ENCODE assay signal across 24 cellular contexts in the genomic region with DNA sequence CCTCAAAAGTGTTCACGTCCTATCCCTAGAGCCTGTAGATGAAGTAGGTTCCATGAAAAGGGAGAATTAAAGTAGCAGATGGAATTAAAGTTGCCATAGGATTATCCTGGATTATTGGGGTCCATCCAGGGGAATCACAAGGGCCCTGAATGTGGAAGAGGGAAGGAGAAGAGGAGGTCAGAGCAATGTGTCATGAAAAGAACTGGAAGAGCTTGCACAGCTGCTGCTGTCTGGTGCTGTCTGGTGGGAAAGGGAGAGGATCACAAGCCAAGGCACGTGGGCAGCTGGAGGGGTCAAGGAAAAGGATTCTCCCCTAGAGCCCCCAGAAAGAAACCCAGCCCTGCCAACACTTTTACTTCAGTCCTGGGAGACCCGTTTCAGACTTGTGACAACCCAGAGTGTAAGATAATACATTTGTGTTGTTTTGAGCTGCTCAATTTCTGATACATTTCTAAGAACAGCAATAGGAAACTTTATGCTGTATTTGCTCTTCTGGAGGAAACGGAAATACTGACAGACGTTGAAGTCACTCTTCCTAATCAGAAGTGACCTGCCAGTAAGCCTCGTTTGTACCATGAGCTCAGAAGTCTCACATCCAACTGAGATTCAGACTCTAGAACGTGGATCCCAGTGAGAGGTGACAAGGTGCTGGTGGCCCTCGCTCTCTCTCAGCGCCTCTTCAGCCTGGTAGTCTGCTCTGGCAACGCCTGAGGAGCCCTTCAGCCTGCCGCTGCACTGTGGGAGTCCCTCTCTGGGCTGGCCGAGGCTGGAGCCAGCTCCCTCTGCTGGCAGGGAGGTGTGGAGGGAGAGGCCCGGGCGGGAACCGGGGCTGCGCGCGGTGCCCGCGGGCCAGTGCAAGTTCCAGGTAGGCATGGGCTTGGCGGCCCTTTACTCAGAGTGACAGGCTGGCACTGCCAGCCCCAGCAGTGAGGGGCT. TPM values are rescaled to one million over a fixed set of nuclear protein-coding genes. Genes with fewer than 3 reads are reported as not detected.
DNase-seq lines count a peak whose midpoint lies in the region; ATAC-seq, FAIRE-seq and TF ChIP-seq lines count a peak whose summit lies in the region.
"Had no signal": no experiment of that assay in that cellular context is flagged by ENCODE, and none has a peak within 500 bp of the region (broad histone marks: within the 10 kb centered on the region; RNA-seq: fewer than 3 reads in every experiment).

No MANE protein-coding gene starts in this region.

- peaks cover 6% of the 10 kb centered on the region for H3K9me3 Mint-ChIP-seq in activated T-helper 1 cell treated with anti-CD3 and anti-CD28 coated beads, Interleukin-12 subunit alpha, Interleukin-12 subunit beta, Interleukin-2, Interleukin-4 antibody, amounts not matched to agents 30 ng/mL and 10 ng/mL and 1 ng/mL, durations not matched to agents 14 hours and 24 hours and 36 hours
- H3K9me3 Mint-ChIP-seq in nephron = peaks cover 2% of the 10 kb centered on the region
- H3K9me3 Mint-ChIP-seq: stimulated activated memory B cell treated with anti-CD40 and anti-IgM and Interleukin-4, amounts not matched to agents 10 μg/mL and 1 μg/mL and 100 μg/mL, for 72 hours had no signal

- H3K27me3 Mint-ChIP-seq in activated T-helper 1 cell treated with anti-CD3 and anti-CD28 coated beads, Interleukin-12 subunit alpha, Interleukin-12 subunit beta, Interleukin-2, Interleukin-4 antibody, amounts not matched to agents 30 ng/mL and 10 ng/mL and 1 ng/mL, durations not matched to agents 14 hours and 24 hours and 36 hours (ENCODE audit: insufficient read depth) = peaks cover 1% of the 10 kb centered on the region
- H3K27me3 Mint-ChIP-seq in nephron (ENCODE audit: low read depth) = peaks cover 4% of the 10 kb centered on the region

- intact Hi-C loops in activated T-helper 1 cell treated with anti-CD3 and anti-CD28 coated beads, Interleukin-12 subunit alpha, Interleukin-12 subunit beta, Interleukin-2, Interleukin-4 antibody, amounts not matched to agents 30 ng/mL and 10 ng/mL and 1 ng/mL, durations not matched to agents 14 hours and 24 hours and 36 hours (cut with micrococcal nuclease) = loop anchor here (1.0 to 5.0 kb wide), 4 partner anchors 11 to 745 kb away; partner anchors contain the start of genes ING2, RWDD4 and TRAPPC11

- H3K27ac Mint-ChIP-seq in activated T-helper 1 cell treated with anti-CD3 and anti-CD28 coated beads, Interleukin-12 subunit alpha, Interleukin-12 subunit beta, Interleukin-2, Interleukin-4 antibody, amounts not matched to agents 30 ng/mL and 10 ng/mL and 1 ng/mL, durations not matched to agents 14 hours and 24 hours and 36 hours = peak overlapping the region; percentile 94
- H3K27ac Mint-ChIP-seq in nephron = peak overlapping the region in 2 of 3 experiments; percentile 9 to 16
- H3K27ac Mint-ChIP-seq: CD4-positive, CD25-positive, alpha-beta regulatory T cell; GM23338; stimulated activated memory B cell treated with anti-CD40 and anti-IgM and Interleukin-4, amounts not matched to agents 10 μg/mL and 1 μg/mL and 100 μg/mL, for 72 hours had no signal

- H3K4me3 Mint-ChIP-seq in activated T-helper 1 cell treated with anti-CD3 and anti-CD28 coated beads, Interleukin-12 subunit alpha, Interleukin-12 subunit beta, Interleukin-2, Interleukin-4 antibody, amounts not matched to agents 30 ng/mL and 10 ng/mL and 1 ng/mL, durations not matched to agents 14 hours and 24 hours and 36 hours = no peak overlapping the region
- no peak overlapping the region for H3K4me3 Mint-ChIP-seq in nephron
- H3K4me3 Mint-ChIP-seq: CD4-positive, CD25-positive, alpha-beta regulatory T cell; GM23338; neural crest cell; stimulated activated memory B cell treated with anti-CD40 and anti-IgM and Interleukin-4, amounts not matched to agents 10 μg/mL and 1 μg/mL and 100 μg/mL, for 72 hours had no signal

- no peak for TF ChIP-seq CTCF in nephron (IDR thresholded peaks at IDR 0.05; ENCODE audit: unreplicated experiment in 3 of 3)

- no peak for TF ChIP-seq POLR2A in GM12892 (IDR thresholded peaks at IDR 0.05; ENCODE audit: low read depth, low read length)

- H3K36me3 Mint-ChIP-seq in activated T-helper 1 cell treated with anti-CD3 and anti-CD28 coated beads, Interleukin-12 subunit alpha, Interleukin-12 subunit beta, Interleukin-2, Interleukin-4 antibody, amounts not matched to agents 30 ng/mL and 10 ng/mL and 1 ng/mL, durations not matched to agents 14 hours and 24 hours and 36 hours (ENCODE audit: low read depth) = no peaks in the 10 kb centered on the region
- no peaks in the 10 kb centered on the region for H3K36me3 Mint-ChIP-seq in nephron (ENCODE audit: low read depth)
- H3K36me3 Mint-ChIP-seq: CD4-positive, CD25-positive, alpha-beta regulatory T cell; stimulated activated memory B cell treated with anti-CD40 and anti-IgM and Interleukin-4, amounts not matched to agents 10 μg/mL and 1 μg/mL and 100 μg/mL, for 72 hours had no signal

- no peak for DNase-seq in activated CD4-positive, CD25-positive, alpha-beta regulatory T cell (lab: John Stamatoyannopoulos, UW)
- DNase-seq in GM12892 (ENCODE audit: insufficient read length) = no peak
- DNase-seq in activated T-helper 1 cell treated with anti-CD3 and anti-CD28 coated beads, Interleukin-12 subunit alpha, Interleukin-12 subunit beta, Interleukin-2, Interleukin-4 antibody, amounts not matched to agents 30 ng/mL and 10 ng/mL and 1 ng/mL, durations not matched to agents 14 hours and 24 hours and 36 hours (ENCODE audit: low spot score) = no peak
- DNase-seq in NCI-H1105 treated with DMSO at 0.1 percent for 48 hours (lab: John Stamatoyannopoulos, UW) = no peak
- no peak for DNase-seq in NCI-H69 (lab: John Stamatoyannopoulos, UW)
- no peak for DNase-seq in DMS 273 (lab: John Stamatoyannopoulos, UW; ENCODE audit: unreplicated experiment)
- DNase-seq: body of pancreas; Kasumi-1; NCI-H1694 treated with DMSO at 0.1 percent for 48 hours; NCI-H2171; NCI-H510A; SIG-M5; spleen; stimulated activated CD4-positive, alpha-beta T cell treated with anti-CD3 and anti-CD28 coated beads, Interleukin-4, amount 100 ng/mL, for 24 hours; SW 1271 had no signal

- H3K4me1 Mint-ChIP-seq in activated T-helper 1 cell treated with anti-CD3 and anti-CD28 coated beads, Interleukin-12 subunit alpha, Interleukin-12 subunit beta, Interleukin-2, Interleukin-4 antibody, amounts not matched to agents 30 ng/mL and 10 ng/mL and 1 ng/mL, durations not matched to agents 14 hours and 24 hours and 36 hours (ENCODE audit: low read depth) = peaks cover 38% of the 10 kb centered on the region
- no peaks in the 10 kb centered on the region for H3K4me1 Mint-ChIP-seq in nephron
- H3K4me1 Mint-ChIP-seq: GM23338 had no signal

- peak; percentile 44 to 55 for ATAC-seq in activated CD4-positive, CD25-positive, alpha-beta regulatory T cell treated with anti-CD3 and anti-CD28 coated beads, Interleukin-2, amount 50 U/mL, for 24 hours
- ATAC-seq: body of pancreas, GM23338 had no signal

- peak; percentile 17 for FAIRE-seq in GM12892 (lab: Jason Lieb, UNC)
- FAIRE-seq: GM12878, RCC 7860 had no signal

RNA-seq across cellular contexts. Expression of gene ENPP6, which starts 34.7 kb away (rescaled TPM):
- 0.81 TPM for polyA plus RNA-seq in GM12892 (2012; ENCODE audit: missing spikeins)
- total RNA-seq in activated T-helper 1 cell treated with anti-CD3 and anti-CD28 coated beads, Interleukin-12 subunit alpha, Interleukin-12 subunit beta, Interleukin-2, Interleukin-4 antibody, amounts not matched to agents 30 ng/mL and 10 ng/mL and 1 ng/mL, durations not matched to agents 14 hours and 24 hours and 36 hours = 2.5 and 3.4 TPM in 2 replicates
- total RNA-seq: A172; body of pancreas; CD4-positive, CD25-positive, alpha-beta regulatory T cell; GM23338; neural crest cell had no signal
- polyA plus RNA-seq: CD4-positive, CD25-positive, alpha-beta regulatory T cell had no signal
